1 cellular context compared by ENCODE assay signal in genomic region chr2:70141754-70142589, GRCh38.
TF ChIP-seq lines count a peak whose summit lies in the region.

No MANE protein-coding gene starts in this region.

TF ChIP-seq in HepG2, 621 proteins besides CTCF, POLR2A, EP300 and RAD21 (continued from another document and continues in another):
- TF ChIP-seq TFE3 (CRISPR knock-in tag; IDR thresholded peaks at IDR 0.05) (peak; percentile 50), ZBTB26 (CRISPR knock-in tag; IDR thresholded peaks at IDR 0.05; ENCODE audit: borderline replicate concordance) (no peak), CHD4 (IDR thresholded peaks at IDR 0.05; ENCODE audit: borderline replicate concordance, low read length) (no peak), ZNF552 (CRISPR knock-in tag; IDR thresholded peaks at IDR 0.05; ENCODE audit: borderline replicate concordance) (peak; percentile 82; the same call in 1 of the 2 replicates), SAP130 (CRISPR knock-in tag; IDR thresholded peaks at IDR 0.05; ENCODE audit: low read depth) (no peak; the same call in 1 of the 2 replicates), ZNF121 (CRISPR knock-in tag; IDR thresholded peaks at IDR 0.05) (no peak; the same call in 1 of the 2 replicates), ZFAT (CRISPR knock-in tag; conservative IDR thresholded peaks at IDR 0.05) (no peak), SMYD3 (CRISPR knock-in tag; IDR thresholded peaks at IDR 0.05) (no peak), ELF1 (CRISPR knock-in tag; IDR thresholded peaks at IDR 0.05) (no peak), ZNF337 (CRISPR knock-in tag; IDR thresholded peaks at IDR 0.05; ENCODE audit: borderline replicate concordance, low read depth) (peak; percentile 93; the same call in 1 of the 2 replicates), KDM1A (CRISPR knock-in tag; IDR thresholded peaks at IDR 0.05) (no peak), LCORL (IDR thresholded peaks at IDR 0.05) (no peak), LCORL (CRISPR knock-in tag; IDR thresholded peaks at IDR 0.05) (peak; percentile 5; the same call in 1 of the 2 replicates), ZFP41 (CRISPR knock-in tag; IDR thresholded peaks at IDR 0.05; ENCODE audit: borderline replicate concordance) (no peak), ZNF317 (CRISPR knock-in tag; IDR thresholded peaks at IDR 0.05) (peak; percentile 35), ZNF329 (CRISPR knock-in tag; IDR thresholded peaks at IDR 0.05; ENCODE audit: low read depth) (no peak; the same call in 1 of the 2 replicates), ZMAT3 (CRISPR knock-in tag; conservative IDR thresholded peaks at IDR 0.05) (peak; percentile 85; the same call in 1 of the 2 replicates), MBD4 (IDR thresholded peaks at IDR 0.05; ENCODE audit: borderline replicate concordance, low read length) (no peak), PCBP2 (optimal IDR thresholded peaks at IDR 0.05; ENCODE audit: low read depth, low read length, poor library complexity, severe bottlenecking) (no peak), ZNF430 (CRISPR knock-in tag; IDR thresholded peaks at IDR 0.05) (no peak), ZSCAN20 (CRISPR knock-in tag; IDR thresholded peaks at IDR 0.05; ENCODE audit: borderline replicate concordance) (peak; percentile 98), ZBTB43 (CRISPR knock-in tag; conservative IDR thresholded peaks at IDR 0.05) (no peak; the same call in none of the 2 replicates), KLF16 (CRISPR knock-in tag; IDR thresholded peaks at IDR 0.05) (peak in 1 of 2 experiments; percentile 37; a peak in 1 of 4 replicates), ZNF230 (CRISPR knock-in tag; IDR thresholded peaks at IDR 0.05) (no peak; the same call in 1 of the 2 replicates), THAP8 (CRISPR knock-in tag; IDR thresholded peaks at IDR 0.05; ENCODE audit: borderline replicate concordance) (peak; percentile 89), ZFP62 (CRISPR knock-in tag; IDR thresholded peaks at IDR 0.05) (no peak), ZNF609 (CRISPR knock-in tag; IDR thresholded peaks at IDR 0.05; ENCODE audit: borderline replicate concordance) (no peak; the same call in 1 of the 2 replicates), KDM4B (CRISPR knock-in tag; IDR thresholded peaks at IDR 0.05) (no peak), PHF20 (CRISPR knock-in tag; IDR thresholded peaks at IDR 0.05) (no peak), ZIK1 (CRISPR knock-in tag; IDR thresholded peaks at IDR 0.05; ENCODE audit: borderline replicate concordance, low read depth) (peak; percentile 84; the same call in 1 of the 2 replicates), RBM22 (optimal IDR thresholded peaks at IDR 0.05; ENCODE audit: low read length) (peak; percentile 29), FOXA3 (CRISPR knock-in tag; IDR thresholded peaks at IDR 0.05) (no peak), ZNF598 (CRISPR knock-in tag; IDR thresholded peaks at IDR 0.05; ENCODE audit: borderline replicate concordance) (no peak), HNRNPUL1 (IDR thresholded peaks at IDR 0.05; ENCODE audit: low read depth, low read length) (no peak), ZNF644 (CRISPR knock-in tag; IDR thresholded peaks at IDR 0.05; ENCODE audit: low read depth) (no peak), ZSCAN9 (CRISPR knock-in tag; IDR thresholded peaks at IDR 0.05; ENCODE audit: borderline replicate concordance) (no peak), ZBTB8A (CRISPR knock-in tag; IDR thresholded peaks at IDR 0.05; ENCODE audit: borderline replicate concordance, low read depth) (no peak; the same call in 1 of the 2 replicates)
- TF ChIP-seq, protein P1, sequence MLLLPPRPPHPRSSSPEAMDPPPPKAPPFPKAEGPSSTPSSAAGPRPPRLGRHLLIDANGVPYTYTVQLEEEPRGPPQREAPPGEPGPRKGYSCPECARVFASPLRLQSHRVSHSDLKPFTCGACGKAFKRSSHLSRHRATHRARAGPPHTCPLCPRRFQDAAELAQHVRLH (CRISPR knock-in tag; IDR thresholded peaks at IDR 0.05; ENCODE audit: borderline replicate concordance, low read depth): no peak; the same call in 1 of the 2 replicates
- TF ChIP-seq, protein P2, sequence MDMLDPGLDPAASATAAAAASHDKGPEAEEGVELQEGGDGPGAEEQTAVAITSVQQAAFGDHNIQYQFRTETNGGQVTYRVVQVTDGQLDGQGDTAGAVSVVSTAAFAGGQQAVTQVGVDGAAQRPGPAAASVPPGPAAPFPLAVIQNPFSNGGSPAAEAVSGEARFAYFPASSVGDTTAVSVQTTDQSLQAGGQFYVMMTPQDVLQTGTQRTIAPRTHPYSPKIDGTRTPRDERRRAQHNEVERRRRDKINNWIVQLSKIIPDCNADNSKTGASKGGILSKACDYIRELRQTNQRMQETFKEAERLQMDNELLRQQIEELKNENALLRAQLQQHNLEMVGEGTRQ (IDR thresholded peaks at IDR 0.05; ENCODE audit: low read depth, low read length): peak; percentile 17; the same call in 1 of the 2 replicates
- TF ChIP-seq, protein P2 (CRISPR knock-in tag; IDR thresholded peaks at IDR 0.05; ENCODE audit: borderline replicate concordance): no peak; the same call in 1 of the 2 replicates
- TF ChIP-seq, protein P3, sequence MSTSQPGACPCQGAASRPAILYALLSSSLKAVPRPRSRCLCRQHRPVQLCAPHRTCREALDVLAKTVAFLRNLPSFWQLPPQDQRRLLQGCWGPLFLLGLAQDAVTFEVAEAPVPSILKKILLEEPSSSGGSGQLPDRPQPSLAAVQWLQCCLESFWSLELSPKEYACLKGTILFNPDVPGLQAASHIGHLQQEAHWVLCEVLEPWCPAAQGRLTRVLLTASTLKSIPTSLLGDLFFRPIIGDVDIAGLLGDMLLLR (CRISPR knock-in tag; IDR thresholded peaks at IDR 0.05): no peak; the same call in none of the 2 replicates
- TF ChIP-seq, protein P4, sequence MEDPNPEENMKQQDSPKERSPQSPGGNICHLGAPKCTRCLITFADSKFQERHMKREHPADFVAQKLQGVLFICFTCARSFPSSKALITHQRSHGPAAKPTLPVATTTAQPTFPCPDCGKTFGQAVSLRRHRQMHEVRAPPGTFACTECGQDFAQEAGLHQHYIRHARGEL (CRISPR knock-in tag; IDR thresholded peaks at IDR 0.05): no peak
- TF ChIP-seq, protein P5, sequence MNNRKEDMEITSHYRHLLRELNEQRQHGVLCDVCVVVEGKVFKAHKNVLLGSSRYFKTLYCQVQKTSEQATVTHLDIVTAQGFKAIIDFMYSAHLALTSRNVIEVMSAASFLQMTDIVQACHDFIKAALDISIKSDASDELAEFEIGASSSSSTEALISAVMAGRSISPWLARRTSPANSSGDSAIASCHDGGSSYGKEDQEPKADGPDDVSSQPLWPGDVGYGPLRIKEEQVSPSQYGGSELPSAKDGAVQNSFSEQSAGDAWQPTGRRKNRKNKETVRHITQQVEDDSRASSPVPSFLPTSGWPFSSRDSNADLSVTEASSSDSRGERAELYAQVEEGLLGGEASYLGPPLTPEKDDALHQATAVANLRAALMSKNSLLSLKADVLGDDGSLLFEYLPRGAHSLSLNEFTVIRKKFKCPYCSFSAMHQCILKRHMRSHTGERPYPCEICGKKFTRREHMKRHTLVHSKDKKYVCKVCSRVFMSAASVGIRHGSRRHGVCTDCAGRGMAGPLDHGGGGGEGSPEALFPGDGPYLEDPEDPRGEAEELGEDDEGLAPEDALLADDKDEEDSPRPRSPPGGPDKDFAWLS (CRISPR knock-in tag; IDR thresholded peaks at IDR 0.05; ENCODE audit: borderline replicate concordance): peak; percentile 97; the same call in 1 of the 2 replicates
- TF ChIP-seq, protein P6, sequence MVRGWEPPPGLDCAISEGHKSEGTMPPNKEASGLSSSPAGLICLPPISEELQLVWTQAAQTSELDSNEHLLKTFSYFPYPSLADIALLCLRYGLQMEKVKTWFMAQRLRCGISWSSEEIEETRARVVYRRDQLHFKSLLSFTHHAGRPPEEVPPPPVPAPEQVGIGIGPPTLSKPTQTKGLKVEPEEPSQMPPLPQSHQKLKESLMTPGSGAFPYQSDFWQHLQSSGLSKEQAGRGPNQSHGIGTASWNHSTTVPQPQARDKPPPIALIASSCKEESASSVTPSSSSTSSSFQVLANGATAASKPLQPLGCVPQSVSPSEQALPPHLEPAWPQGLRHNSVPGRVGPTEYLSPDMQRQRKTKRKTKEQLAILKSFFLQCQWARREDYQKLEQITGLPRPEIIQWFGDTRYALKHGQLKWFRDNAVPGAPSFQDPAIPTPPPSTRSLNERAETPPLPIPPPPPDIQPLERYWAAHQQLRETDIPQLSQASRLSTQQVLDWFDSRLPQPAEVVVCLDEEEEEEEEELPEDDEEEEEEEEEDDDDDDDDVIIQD (CRISPR knock-in tag; IDR thresholded peaks at IDR 0.05; ENCODE audit: low read depth): no peak
- TF ChIP-seq, protein P7, sequence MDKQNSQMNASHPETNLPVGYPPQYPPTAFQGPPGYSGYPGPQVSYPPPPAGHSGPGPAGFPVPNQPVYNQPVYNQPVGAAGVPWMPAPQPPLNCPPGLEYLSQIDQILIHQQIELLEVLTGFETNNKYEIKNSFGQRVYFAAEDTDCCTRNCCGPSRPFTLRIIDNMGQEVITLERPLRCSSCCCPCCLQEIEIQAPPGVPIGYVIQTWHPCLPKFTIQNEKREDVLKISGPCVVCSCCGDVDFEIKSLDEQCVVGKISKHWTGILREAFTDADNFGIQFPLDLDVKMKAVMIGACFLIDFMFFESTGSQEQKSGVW (CRISPR knock-in tag; IDR thresholded peaks at IDR 0.05; ENCODE audit: borderline replicate concordance): no peak
